In the genomic region with DNA sequence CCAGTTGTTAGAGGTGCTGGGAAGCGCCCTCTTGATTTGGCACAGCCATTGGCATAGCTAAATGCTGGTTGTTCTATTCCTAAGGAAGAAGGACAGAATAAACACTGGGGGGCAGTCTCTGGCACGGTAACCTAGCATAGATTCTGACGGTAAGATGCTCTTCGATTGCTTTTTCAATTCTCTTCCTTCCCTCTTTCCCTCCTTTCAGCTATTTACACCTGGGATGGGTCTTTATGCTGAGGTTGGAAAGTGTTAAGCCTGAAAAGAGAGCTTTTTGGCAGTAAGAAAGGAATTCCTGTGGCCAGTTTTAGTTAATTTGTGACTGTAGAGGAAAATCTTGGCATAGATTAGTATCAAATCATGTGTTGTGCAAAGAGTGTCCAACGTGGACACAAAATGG, we compare ENCODE assay signal across 10 cellular contexts.
A peak's percentile ranks its signal among the peaks of the same experiment; 100 is the strongest.
DNase-seq lines count a peak whose midpoint lies in the region; ATAC-seq and TF ChIP-seq lines count a peak whose summit lies in the region.
"Had no signal": no experiment of that assay in that cellular context is flagged by ENCODE, and none has a peak within 500 bp of the region (broad histone marks: within the 10 kb centered on the region; RNA-seq: fewer than 3 reads in every experiment).

No MANE protein-coding gene starts in this region.

- peaks cover 38% of the 10 kb centered on the region for H3K4me1 ChIP-seq in endocrine pancreas (ENCODE audit: control insufficient read depth, insufficient read depth, low read length)
- H3K4me1 ChIP-seq: tibial artery had no signal

- H3K9me3 ChIP-seq in endocrine pancreas (ENCODE audit: control insufficient read depth, low read length): no peaks in the 10 kb centered on the region
- H3K9me3 ChIP-seq: tibial artery had no signal

- peak; percentile 12 for DNase-seq in activated CD4-positive, alpha-beta T cell treated with anti-CD3 and anti-CD28 coated beads for 48 hours
- no peak for DNase-seq in activated CD4-positive, alpha-beta T cell treated with anti-CD3 and anti-CD28 coated beads for 1 hour
- DNase-seq in NCI-H1092 treated with DMSO at 0.1 percent for 48 hours (lab: John Stamatoyannopoulos, UW) (peak; percentile 77), retinal pigment epithelial cell (ENCODE audit: low read depth) (no peak), Right ventricle myocardium inferior (ENCODE audit: missing footprints) (no peak)
- no peak for DNase-seq in activated CD8-positive, alpha-beta memory T cell treated with anti-CD3 and anti-CD28 coated beads for 24 hours
- DNase-seq: tibial artery had no signal

- peak; percentile 43 for TF ChIP-seq CTCF in retinal pigment epithelial cell (conservative IDR thresholded peaks at IDR 0.05; ENCODE audit: low read depth, low read length)

- H3K27me3 ChIP-seq in endocrine pancreas (ENCODE audit: control insufficient read depth, insufficient read depth, low read length): no peaks in the 10 kb centered on the region
- H3K27me3 ChIP-seq: tibial artery had no signal

- no peak overlapping the region for H3K9ac ChIP-seq in endocrine pancreas (ENCODE audit: control insufficient read depth, insufficient read depth, low read length)

- intact Hi-C loops in Right ventricle myocardium inferior (cut with DNase I): no loop called here

- H3K36me3 ChIP-seq in endocrine pancreas (ENCODE audit: control insufficient read depth, insufficient read depth, low read length): no peaks in the 10 kb centered on the region
- H3K36me3 ChIP-seq: tibial artery had no signal

- ATAC-seq in Right ventricle myocardium inferior: no peak
- ATAC-seq in HG02884 (IDR thresholded peaks at IDR 0.05; ENCODE audit: unreplicated experiment): no peak
- ATAC-seq: naive thymus-derived CD8-positive, alpha-beta T cell had no signal

- H3K4me3 ChIP-seq in endocrine pancreas (ENCODE audit: control insufficient read depth, insufficient read depth, low read length) (peak overlapping the region; percentile 25), retinal pigment epithelial cell (ENCODE audit: low read length) (no peak overlapping the region)
- H3K4me3 ChIP-seq: tibial artery had no signal

Comparison
In these comparisons a context has a peak if more than half of its experiments do, and no peak if none do; other contexts are left out.
1. DNase-seq: peak in activated CD4-positive, alpha-beta T cell treated with anti-CD3 and anti-CD28 coated beads for 48 hours (single experiment) and NCI-H1092 treated with DMSO at 0.1 percent for 48 hours (single experiment); none in activated CD4-positive, alpha-beta T cell treated with anti-CD3 and anti-CD28 coated beads for 1 hour (single experiment), retinal pigment epithelial cell (single experiment), Right ventricle myocardium inferior (single experiment) and activated CD8-positive, alpha-beta memory T cell treated with anti-CD3 and anti-CD28 coated beads for 24 hours (single experiment).